11 cellular contexts compared by ENCODE assay signal in genomic region chr11:28343304-28344233, GRCh38.
A peak's percentile ranks its signal among the peaks of the same experiment; 100 is the strongest.
DNase-seq lines count a peak whose midpoint lies in the region; ATAC-seq and TF ChIP-seq lines count a peak whose summit lies in the region.
"Had no signal": no experiment of that assay in that cellular context is flagged by ENCODE, and none has a peak within 500 bp of the region (broad histone marks: within the 10 kb centered on the region; RNA-seq: fewer than 3 reads in every experiment).

No MANE protein-coding gene starts in this region.

- H3K79me2 ChIP-seq in KMS-11 (ENCODE audit: insufficient read depth, low read depth): no peaks in the 10 kb centered on the region

- H3K4me1 ChIP-seq in KMS-11 (ENCODE audit: low read depth, poor library complexity, severe bottlenecking): peaks cover 16% of the 10 kb centered on the region
- no peaks in the 10 kb centered on the region for H3K4me1 ChIP-seq in left ventricle myocardium inferior
- H3K4me1 ChIP-seq: thyroid gland had no signal

- H3K36me3 ChIP-seq in BJ (ENCODE audit: control insufficient read depth, insufficient read depth, low read length) (no peaks in the 10 kb centered on the region), KMS-11 (ENCODE audit: insufficient read depth) (no peaks in the 10 kb centered on the region), brain microvascular endothelial cell (replicated peaks) (no peaks in the 10 kb centered on the region), left ventricle myocardium inferior (no peaks in the 10 kb centered on the region)
- H3K36me3 ChIP-seq: thyroid gland had no signal

- no peak overlapping the region; the same call in 1 of the 2 replicates for H3K9ac ChIP-seq in KMS-11

- no peak for ATAC-seq in left ventricle myocardium superior

- no peaks in the 10 kb centered on the region for H3K27me3 ChIP-seq in BJ (ENCODE audit: control insufficient read depth, insufficient read depth, low read length)
- no peaks in the 10 kb centered on the region for H3K27me3 ChIP-seq in KMS-11 (ENCODE audit: insufficient read depth, low read depth)
- no peaks in the 10 kb centered on the region for H3K27me3 ChIP-seq in brain microvascular endothelial cell (replicated peaks)
- no peaks in the 10 kb centered on the region for H3K27me3 ChIP-seq in left ventricle myocardium inferior (ENCODE audit: low read depth)
- H3K27me3 ChIP-seq: thyroid gland had no signal

- H3K27ac ChIP-seq in KMS-11: peak overlapping the region; percentile 39; the same call in 1 of the 2 replicates
- peak overlapping the region; percentile 89 for H3K27ac ChIP-seq in brain microvascular endothelial cell
- H3K27ac ChIP-seq in left ventricle myocardium inferior (replicated peaks): no peak overlapping the region
- H3K27ac ChIP-seq: thyroid gland had no signal

- H3K4me3 ChIP-seq in BJ (ENCODE audit: low read depth, low read length): no peak overlapping the region
- no peak overlapping the region for H3K4me3 ChIP-seq in KMS-11 (IDR thresholded peaks at IDR 0.05; ENCODE audit: insufficient read depth, low read depth, low read length)
- no peak overlapping the region for H3K4me3 ChIP-seq in brain microvascular endothelial cell (ENCODE audit: low read depth, low read length)
- H3K4me3 ChIP-seq in left ventricle myocardium inferior: no peak overlapping the region
- H3K4me3 ChIP-seq: thyroid gland had no signal

- TF ChIP-seq CTCF in BJ (IDR thresholded peaks at IDR 0.05; ENCODE audit: insufficient read depth, low read depth, low read length) (no peak), KMS-11 (conservative IDR thresholded peaks at IDR 0.05; ENCODE audit: low read depth, low read length) (no peak), brain microvascular endothelial cell (IDR thresholded peaks at IDR 0.05; ENCODE audit: low read depth, low read length, missing control alignments) (no peak), left ventricle myocardium inferior (IDR thresholded peaks at IDR 0.05; ENCODE audit: borderline replicate concordance) (no peak)

- CTCF ChIA-PET in BJ (lab: Yijun Ruan, JAX): interaction anchor here (1.8 kb wide), 1 partner anchor 19 kb away, joined by 6 read pairs; no protein-coding TSS in a partner anchor

- H3K9me3 ChIP-seq in left ventricle myocardium inferior (replicated peaks): peaks cover 25% of the 10 kb centered on the region
- H3K9me3 ChIP-seq: thyroid gland had no signal

- H4K20me1 ChIP-seq in KMS-11 (ENCODE audit: insufficient read depth): no peaks in the 10 kb centered on the region

- in situ Hi-C loops in brain microvascular endothelial cell (cut with HindIII; ENCODE audit: low pct_ligation_motif_present, low sequenced_read_pairs): no loop called here

- intact Hi-C loops in left ventricle myocardium superior (cut with micrococcal nuclease) (no loop called here), left ventricle myocardium inferior (cut with micrococcal nuclease) (no loop called here)

- peak; percentile 59 for DNase-seq in BJ (ENCODE audit: low read depth)
- peak; percentile 80 for DNase-seq in brain microvascular endothelial cell
- peak; percentile 58 for DNase-seq in kidney tubule cell (ENCODE audit: low spot score)
- DNase-seq in left ventricle myocardium superior: no peak
- DNase-seq in left ventricle myocardium inferior: no peak
- no peak for DNase-seq in stimulated activated CD4-positive, alpha-beta T cell treated with anti-CD3 and anti-CD28 coated beads, Interleukin-4, amount 100 ng/mL, for 24 hours
- no peak for DNase-seq in DMS114 treated with DMSO at 0.1 percent for 48 hours (lab: John Stamatoyannopoulos, UW; ENCODE audit: unreplicated experiment)
- DNase-seq: DMS79, small intestine, thyroid gland had no signal

- POLR2A ChIA-PET in BJ (lab: Charles Lee): no interaction called here

- H3K4me2 ChIP-seq in KMS-11: peak overlapping the region; percentile 14; the same call in 1 of the 2 replicates

- no peak overlapping the region for H2AFZ ChIP-seq in KMS-11 (ENCODE audit: low read depth)

Comparison
In these comparisons a context has a peak if more than half of its experiments do, and no peak if none do; other contexts are left out.
1. DNase-seq: peak in BJ (single experiment), brain microvascular endothelial cell (single experiment) and kidney tubule cell (single experiment); none in left ventricle myocardium superior (single experiment), left ventricle myocardium inferior (single experiment), stimulated activated CD4-positive, alpha-beta T cell treated with anti-CD3 and anti-CD28 coated beads, Interleukin-4, amount 100 ng/mL, for 24 hours (single experiment) and DMS114 treated with DMSO at 0.1 percent for 48 hours (single experiment).